ENCODE assay signal across 1 cellular context in the genomic region with DNA sequence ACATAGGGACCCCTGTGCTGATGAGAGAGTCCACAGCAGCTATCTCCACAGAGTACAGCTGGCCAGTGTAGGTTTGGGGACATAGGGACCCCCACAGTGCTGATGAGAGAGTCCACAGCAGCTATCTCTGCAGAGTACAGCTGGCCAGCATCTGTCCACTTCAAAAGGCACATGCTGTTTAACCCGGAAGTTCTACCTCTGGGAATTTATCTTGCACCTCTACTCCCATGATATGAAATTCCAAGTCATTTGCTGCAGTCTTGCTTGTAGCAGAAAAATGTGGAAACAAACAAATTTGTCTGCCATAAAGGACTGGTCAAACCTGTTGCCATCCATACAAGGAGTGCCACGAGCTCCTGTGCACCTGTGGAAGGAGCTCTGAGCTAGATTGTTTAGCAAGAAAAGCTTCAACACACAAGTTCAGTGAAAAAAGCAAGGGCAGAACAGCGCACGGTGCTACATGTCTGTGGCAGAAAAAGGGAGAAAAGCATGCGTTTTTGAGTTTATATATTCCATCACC.
A peak's percentile ranks its signal among the peaks of the same experiment; 100 is the strongest.
TF ChIP-seq lines count a peak whose summit lies in the region.

No MANE protein-coding gene starts in this region.

TF ChIP-seq in HepG2, 621 proteins besides CTCF, POLR2A, EP300 and RAD21:
- TF ChIP-seq GABPA (IDR thresholded peaks at IDR 0.05; ENCODE audit: low read depth, low read length) (no peak), GABPA (CRISPR knock-in tag; IDR thresholded peaks at IDR 0.05; ENCODE audit: low read depth) (peak; percentile 59; the same call in 1 of the 2 replicates), THYN1 (CRISPR knock-in tag; IDR thresholded peaks at IDR 0.05; ENCODE audit: borderline replicate concordance, low read depth) (no peak), ZNF782 (CRISPR knock-in tag; IDR thresholded peaks at IDR 0.05; ENCODE audit: borderline replicate concordance) (no peak)
